Comparison of ENCODE assay signal across 1 cellular context in the genomic region with DNA sequence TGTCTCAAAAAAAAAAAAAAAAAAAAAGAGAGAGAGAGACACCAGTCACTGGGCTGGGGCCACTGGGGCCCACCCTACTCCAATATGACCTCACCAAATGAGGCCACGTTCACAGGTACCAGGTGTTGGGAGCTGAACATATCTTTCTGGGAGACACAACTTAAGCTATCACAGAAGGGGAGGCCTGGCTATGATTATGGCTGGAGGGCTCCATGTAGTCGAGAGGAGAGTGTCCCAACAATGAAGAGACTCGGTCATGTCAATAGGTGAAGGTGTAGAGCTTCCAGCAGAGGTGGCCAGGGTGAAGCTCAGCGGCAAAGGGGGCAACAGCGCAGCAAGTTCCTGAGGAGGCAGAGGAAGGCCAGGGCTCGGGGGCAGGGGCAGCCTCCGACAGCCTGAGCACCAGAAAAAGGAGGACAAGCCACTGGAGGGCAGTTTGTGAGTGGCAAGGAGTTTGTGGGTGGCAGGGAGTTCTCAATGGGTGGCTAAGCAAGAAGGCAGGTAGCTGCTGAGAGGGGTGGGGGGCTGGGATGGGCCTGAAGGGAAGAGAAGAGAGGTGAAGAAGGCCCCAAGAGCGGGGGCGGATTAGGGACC.
TF ChIP-seq lines count a peak whose summit lies in the region.

No MANE protein-coding gene starts in this region.

TF ChIP-seq in GM23338, 12 proteins besides CTCF, POLR2A, EP300 and RAD21 (continued from another document):
- TF ChIP-seq, protein P1, sequence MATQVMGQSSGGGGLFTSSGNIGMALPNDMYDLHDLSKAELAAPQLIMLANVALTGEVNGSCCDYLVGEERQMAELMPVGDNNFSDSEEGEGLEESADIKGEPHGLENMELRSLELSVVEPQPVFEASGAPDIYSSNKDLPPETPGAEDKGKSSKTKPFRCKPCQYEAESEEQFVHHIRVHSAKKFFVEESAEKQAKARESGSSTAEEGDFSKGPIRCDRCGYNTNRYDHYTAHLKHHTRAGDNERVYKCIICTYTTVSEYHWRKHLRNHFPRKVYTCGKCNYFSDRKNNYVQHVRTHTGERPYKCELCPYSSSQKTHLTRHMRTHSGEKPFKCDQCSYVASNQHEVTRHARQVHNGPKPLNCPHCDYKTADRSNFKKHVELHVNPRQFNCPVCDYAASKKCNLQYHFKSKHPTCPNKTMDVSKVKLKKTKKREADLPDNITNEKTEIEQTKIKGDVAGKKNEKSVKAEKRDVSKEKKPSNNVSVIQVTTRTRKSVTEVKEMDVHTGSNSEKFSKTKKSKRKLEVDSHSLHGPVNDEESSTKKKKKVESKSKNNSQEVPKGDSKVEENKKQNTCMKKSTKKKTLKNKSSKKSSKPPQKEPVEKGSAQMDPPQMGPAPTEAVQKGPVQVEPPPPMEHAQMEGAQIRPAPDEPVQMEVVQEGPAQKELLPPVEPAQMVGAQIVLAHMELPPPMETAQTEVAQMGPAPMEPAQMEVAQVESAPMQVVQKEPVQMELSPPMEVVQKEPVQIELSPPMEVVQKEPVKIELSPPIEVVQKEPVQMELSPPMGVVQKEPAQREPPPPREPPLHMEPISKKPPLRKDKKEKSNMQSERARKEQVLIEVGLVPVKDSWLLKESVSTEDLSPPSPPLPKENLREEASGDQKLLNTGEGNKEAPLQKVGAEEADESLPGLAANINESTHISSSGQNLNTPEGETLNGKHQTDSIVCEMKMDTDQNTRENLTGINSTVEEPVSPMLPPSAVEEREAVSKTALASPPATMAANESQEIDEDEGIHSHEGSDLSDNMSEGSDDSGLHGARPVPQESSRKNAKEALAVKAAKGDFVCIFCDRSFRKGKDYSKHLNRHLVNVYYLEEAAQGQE (IDR thresholded peaks at IDR 0.05; ENCODE audit: unreplicated experiment), result no peak
